Comparison of ENCODE assay signal across 8 cellular contexts in genomic region chr19:12610540-12611360, GRCh38. TPM values are rescaled to one million over a fixed set of nuclear protein-coding genes. Genes with fewer than 3 reads are reported as not detected.
A peak's percentile ranks its signal among the peaks of the same experiment; 100 is the strongest.
DNase-seq lines count a peak whose midpoint lies in the region; ATAC-seq and TF ChIP-seq lines count a peak whose summit lies in the region.

Gene ZNF490, minus strand, starts transcription at chr19:12610813. Its CDS starts 133 bp downstream, at chr19:12610680.
Gene ZNF791, plus strand, starts transcription at chr19:12610920. Its CDS starts 160 bp downstream, at chr19:12611080.

- DNase-seq in ELR (ENCODE audit: low read depth) (peak; percentile 99), HAP-1 (ENCODE audit: low spot score in 2 of 2) (peak; percentile 93 to 99), MM.1S (peak; percentile 98), SHP77 treated with DMSO at 0.1 percent for 48 hours (lab: John Stamatoyannopoulos, UW) (peak; percentile 90), fibroblast of the aortic adventitia (ENCODE audit: low read depth) (peak; percentile 97)
- peak; percentile 98 for DNase-seq in activated effector memory CD4-positive, alpha-beta T cell treated with anti-CD3 and anti-CD28 coated beads, Interleukin-2, amount 50 U/mL, for 16 hours
- peak; percentile 96 for DNase-seq in natural killer cell treated with Interleukin-12 subunit alpha and Interleukin-12 subunit beta and Interleukin-15 and Interleukin-18, amount 100 ng/mL, for 72 hours (ENCODE audit: low spot score)
- peak; percentile 96 for DNase-seq in stimulated activated naive CD4-positive, alpha-beta T cell treated with Interleukin-2 at 50 U/mL for 16 hours (lab: John Stamatoyannopoulos, UW)

- H3K4me1 ChIP-seq in HAP-1 = peaks cover 5% of the 10 kb centered on the region
- H3K4me1 ChIP-seq in MM.1S (ENCODE audit: low read length) = peaks cover 16% of the 10 kb centered on the region; the same call in 1 of the 2 replicates

- H3K9me3 Mint-ChIP-seq in natural killer cell treated with Interleukin-12 subunit alpha and Interleukin-12 subunit beta and Interleukin-15 and Interleukin-18, amount 100 ng/mL, for 72 hours = no peaks in the 10 kb centered on the region

- H3K9ac ChIP-seq in MM.1S (ENCODE audit: low read length) = peak within 1 kb of the TSS; percentile 98

- H3K4me3 ChIP-seq in HAP-1 (peak within 1 kb of the TSS; percentile 93), MM.1S (ENCODE audit: low read length) (peak within 1 kb of the TSS; percentile 85), fibroblast of the aortic adventitia (ENCODE audit: low read depth, low read length) (peak within 1 kb of the TSS; percentile 86)

- no peak for TF ChIP-seq CTCF in MM.1S (IDR thresholded peaks at IDR 0.05; ENCODE audit: low read length)
- peak; percentile 21 for TF ChIP-seq CTCF in fibroblast of the aortic adventitia (IDR thresholded peaks at IDR 0.05; ENCODE audit: insufficient read depth, low read length)

- H3K9me2 ChIP-seq in MM.1S (replicated peaks; ENCODE audit: insufficient read depth, low read length) = no peaks in the 10 kb centered on the region

- no peaks in the 10 kb centered on the region for H3K27me3 Mint-ChIP-seq in natural killer cell treated with Interleukin-12 subunit alpha and Interleukin-12 subunit beta and Interleukin-15 and Interleukin-18, amount 100 ng/mL, for 72 hours

- peak within 1 kb of the TSS; percentile 93 for H3K4me3 Mint-ChIP-seq in natural killer cell treated with Interleukin-12 subunit alpha and Interleukin-12 subunit beta and Interleukin-15 and Interleukin-18, amount 100 ng/mL, for 72 hours

- peak within 1 kb of the TSS; percentile 88 for H3K4me2 ChIP-seq in MM.1S (ENCODE audit: low read depth, low read length)

- peak within 1 kb of the TSS; percentile 67 for H2AFZ ChIP-seq in MM.1S (ENCODE audit: low read length)

- peaks cover 60% of the 10 kb centered on the region for H3K79me2 ChIP-seq in MM.1S (ENCODE audit: low read length)

- H3K36me3 ChIP-seq in HAP-1 (replicated peaks) (peaks cover 18% of the 10 kb centered on the region), MM.1S (replicated peaks; ENCODE audit: insufficient read depth, low read length) (0 out of 2 replicates have a peak, but pooled peaks cover 4% of the 10 kb centered on the region)

- H3K9me3 ChIP-seq in HAP-1 (no peaks in the 10 kb centered on the region), MM.1S (replicated peaks; ENCODE audit: insufficient read depth, low read length) (no peaks in the 10 kb centered on the region)

- peak; percentile 97 to 99 for ATAC-seq in natural killer cell treated with Interleukin-12 subunit alpha and Interleukin-12 subunit beta and Interleukin-15 and Interleukin-18, amount 100 ng/mL, for 72 hours

- no peaks in the 10 kb centered on the region for H4K20me1 ChIP-seq in MM.1S (ENCODE audit: insufficient read depth, low read length)

- peak within 1 kb of the TSS; percentile 84 for H3K27ac ChIP-seq in MM.1S (ENCODE audit: low read length)

- in situ Hi-C loops in HAP-1 (cut with MboI; ENCODE audit: low sequenced_read_pairs) = no loop called here

- peaks cover 7% of the 10 kb centered on the region for H3K36me3 Mint-ChIP-seq in natural killer cell treated with Interleukin-12 subunit alpha and Interleukin-12 subunit beta and Interleukin-15 and Interleukin-18, amount 100 ng/mL, for 72 hours

- H3K27me3 ChIP-seq in HAP-1 (ENCODE audit: low read depth) (no peaks in the 10 kb centered on the region), MM.1S (replicated peaks; ENCODE audit: insufficient read depth, low read length) (no peaks in the 10 kb centered on the region)

- H3K4me1 Mint-ChIP-seq in natural killer cell treated with Interleukin-12 subunit alpha and Interleukin-12 subunit beta and Interleukin-15 and Interleukin-18, amount 100 ng/mL, for 72 hours (ENCODE audit: low read depth in 2 of 2) = peaks cover 17 to 23% of the 10 kb centered on the region in 2 donors

- H3K27ac Mint-ChIP-seq in natural killer cell treated with Interleukin-12 subunit alpha and Interleukin-12 subunit beta and Interleukin-15 and Interleukin-18, amount 100 ng/mL, for 72 hours = peak within 1 kb of the TSS; percentile 82 to 98

- H3F3A ChIP-seq in MM.1S (ENCODE audit: insufficient read depth, low read length) = peaks cover 29% of the 10 kb centered on the region

RNA-seq across cellular contexts. Expression of gene ZNF490, which starts in this region (rescaled TPM):
- total RNA-seq in fibroblast of the aortic adventitia (ENCODE audit: low replicate concordance) = 7.4 and 8.7 TPM in 2 replicates
- 10 to 100 TPM; 12.5 to 15.6 TPM for total RNA-seq in natural killer cell treated with Interleukin-12 subunit alpha and Interleukin-12 subunit beta and Interleukin-15 and Interleukin-18, amount 100 ng/mL, for 72 hours

RNA-seq across cellular contexts. Expression of gene ZNF791, which starts in this region (rescaled TPM):
- 15.8 and 16.1 TPM in 2 replicates for total RNA-seq in fibroblast of the aortic adventitia (ENCODE audit: low replicate concordance)
- 10 to 100 TPM; 28.7 to 29.1 TPM for total RNA-seq in natural killer cell treated with Interleukin-12 subunit alpha and Interleukin-12 subunit beta and Interleukin-15 and Interleukin-18, amount 100 ng/mL, for 72 hours

Comparison
In these comparisons a context has a peak if more than half of its experiments do, and no peak if none do; other contexts are left out.
1. Peak in every context shown above with its lines: DNase-seq, ATAC-seq, H3K4me3 ChIP-seq and H3K27ac ChIP-seq.